In genomic region chr16:8961811-8962390, GRCh38 we compare ENCODE assay signal across 8 cellular contexts. TPM values are rescaled to one million over a fixed set of nuclear protein-coding genes. Genes with fewer than 3 reads are reported as not detected.
DNase-seq lines count a peak whose midpoint lies in the region; ATAC-seq and TF ChIP-seq lines count a peak whose summit lies in the region.

No MANE protein-coding gene starts in this region.

- TF ChIP-seq CTCF in chondrocyte (IDR thresholded peaks at IDR 0.05), result no peak
- TF ChIP-seq CTCF in GM10248 (IDR thresholded peaks at IDR 0.05; ENCODE audit: control extremely low read depth, extremely low read depth, low read depth, missing control alignments), result no peak

- CTCF ChIA-PET in GM10248 (lab: Yijun Ruan, JAX), result interaction anchor here (3.7 kb wide), 1 partner anchor 26 kb away, joined by 21 read pairs; no protein-coding TSS in a partner anchor

- no peaks in the 10 kb centered on the region for H3K9me3 Mint-ChIP-seq in chondrocyte (ENCODE audit: low read depth)
- H3K9me3 Mint-ChIP-seq in naive B cell, result no peaks in the 10 kb centered on the region

- H3K9ac ChIP-seq in BLaER1, result peak overlapping the region; percentile 98

- POLR2A ChIA-PET in GM10248 (lab: Yijun Ruan, JAX), result interaction anchor here (1.5 kb wide), 1 partner anchor 130 kb away, joined by 5 read pairs; the partner anchor contains the start of gene HAPSTR1

- ATAC-seq in naive B cell (ENCODE audit: low read depth in 2 of 2), result no peak
- no peak for ATAC-seq in HG03432 (IDR thresholded peaks at IDR 0.05; ENCODE audit: unreplicated experiment)
- ATAC-seq in GM19023 (IDR thresholded peaks at IDR 0.05; ENCODE audit: unreplicated experiment), result no peak

- H3K4me2 ChIP-seq in BLaER1, result peak overlapping the region; percentile 89

- H3K4me3 ChIP-seq in BLaER1, result peak overlapping the region; percentile 97
- peak overlapping the region; percentile 77 for H3K4me3 ChIP-seq in MG63

- H3K36me3 Mint-ChIP-seq in chondrocyte (ENCODE audit: low read depth) (no peaks in the 10 kb centered on the region), naive B cell (no peaks in the 10 kb centered on the region)

- H3K27ac Mint-ChIP-seq in chondrocyte (ENCODE audit: unreplicated experiment) (peak overlapping the region; percentile 79), naive B cell (peak overlapping the region; percentile 91 to 98 (median 94))

- H3K4me1 ChIP-seq in BLaER1, result peaks cover 57% of the 10 kb centered on the region

- H3K9me3 ChIP-seq in BLaER1, result no peaks in the 10 kb centered on the region
- H3K9me3 ChIP-seq in MG63, result no peaks in the 10 kb centered on the region

- no peaks in the 10 kb centered on the region for H3K36me3 ChIP-seq in BLaER1
- no peaks in the 10 kb centered on the region; the same call in none of the 2 replicates for H3K36me3 ChIP-seq in MG63

- peak overlapping the region; percentile 85 for H3K4me3 Mint-ChIP-seq in chondrocyte (ENCODE audit: unreplicated experiment)
- peak overlapping the region; percentile 83 to 96 (median 90) for H3K4me3 Mint-ChIP-seq in naive B cell

- H3K27me3 ChIP-seq in BLaER1, result no peaks in the 10 kb centered on the region
- H3K27me3 ChIP-seq in MG63, result no peaks in the 10 kb centered on the region

- H3K4me1 Mint-ChIP-seq in chondrocyte (ENCODE audit: low read depth) (peaks cover 56% of the 10 kb centered on the region), naive B cell (peaks cover 54 to 60% (median 56%) of the 10 kb centered on the region in 3 donors)

- peaks cover 62% of the 10 kb centered on the region for H4K20me1 ChIP-seq in BLaER1

- DNase-seq in MG63 (no peak), chondrocyte (ENCODE audit: low spot score) (no peak), naive B cell (no peak), GM10248 (ENCODE audit: extremely low spot score) (no peak), mesenteric fat pad (ENCODE audit: low spot score) (no peak)

- peak overlapping the region; percentile 99 for H3K27ac ChIP-seq in BLaER1

- H3K27me3 Mint-ChIP-seq in chondrocyte (ENCODE audit: low read depth) (no peaks in the 10 kb centered on the region), naive B cell (no peaks in the 10 kb centered on the region)

RNA-seq across cellular contexts. Expression of gene USP7, which starts 1.8 kb away (rescaled TPM):
- total RNA-seq in MG63 (2014; rRNA removed; shearing (Covaris generic); ENCODE audit: low replicate concordance), result 16.2 and 23.3 TPM in 2 replicates
- total RNA-seq in chondrocyte (80.3 to 90.6 TPM (median 81.1 TPM) in 3 replicates), mesenteric fat pad (95.5 TPM)
- polyA plus RNA-seq in naive B cell (ENCODE audit: low read depth in 6 of 6), result 10 to 100 TPM in 4 of 6 donors, 1 to 10 TPM in 2; 4.4 to 21.5 (median 12.2) TPM
